29 cellular contexts compared by ENCODE assay signal in the genomic region with DNA sequence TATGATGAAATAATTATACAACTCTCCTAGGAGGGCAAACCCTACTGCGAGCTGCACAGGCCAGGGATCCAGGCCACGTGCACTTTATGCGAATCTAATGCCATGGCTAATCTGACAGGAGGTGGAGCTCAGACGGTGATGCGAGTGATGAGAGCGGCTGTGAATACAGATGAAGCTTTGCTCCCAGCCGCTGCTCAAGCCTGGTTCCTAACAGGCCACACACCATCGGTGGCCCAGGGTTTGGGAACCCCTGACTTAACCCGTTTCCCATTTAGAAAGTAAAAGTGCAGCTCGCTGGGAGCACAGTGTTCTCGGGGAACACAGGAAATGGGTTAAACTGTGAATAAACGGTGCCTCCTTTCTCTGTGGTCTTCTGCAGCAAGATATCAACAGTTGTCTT. TPM values are rescaled to one million over a fixed set of nuclear protein-coding genes. Genes with fewer than 3 reads are reported as not detected.
"Had no signal": no experiment of that assay in that cellular context is flagged by ENCODE, and none has a peak within 500 bp of the region (broad histone marks: within the 10 kb centered on the region; RNA-seq: fewer than 3 reads in every experiment).

No MANE protein-coding gene starts in this region.

- H3K27ac ChIP-seq: esophagus squamous epithelium, heart right ventricle, lower lobe of right lung, ovary, psoas muscle, skin epidermis, spleen, testis, tibial artery had no signal

- H3K4me1 ChIP-seq: esophagus squamous epithelium, heart right ventricle, lower lobe of right lung, psoas muscle, spleen, testis, tibial artery had no signal

- DNase-seq: cortex of kidney; effector memory CD8-positive, alpha-beta T cell; erythroblast; esophagus squamous epithelium; foreskin melanocyte; glutamatergic neuron; heart right ventricle; hypothalamus; immature natural killer cell; left ventricle myocardium superior; lower lobe of right lung; naive thymus-derived CD8-positive, alpha-beta T cell; nephron progenitor cell; occipital lobe; ovary; posterior cingulate gyrus; psoas muscle; spleen; stimulated activated CD4-positive, alpha-beta T cell treated with anti-CD3 and anti-CD28 coated beads, Interleukin-4, amount 100 ng/mL, for 4 hours; stimulated activated naive CD8-positive, alpha-beta T cell treated with anti-CD3 and anti-CD28 coated beads, Interleukin-15, Interleukin-2, amounts not matched to agents 100 U/mL and 50 U/mL, for 24 hours; substantia nigra; testis; tibial artery had no signal

- H3K4me1 Mint-ChIP-seq: immature natural killer cell; nephron progenitor cell; stimulated activated memory B cell treated with anti-CD40 and anti-IgM and Interleukin-4, amounts not matched to agents 10 μg/mL and 1 μg/mL and 100 μg/mL, for 72 hours had no signal

- H3K36me3 Mint-ChIP-seq: immature natural killer cell; naive thymus-derived CD8-positive, alpha-beta T cell; stimulated activated memory B cell treated with anti-CD40 and anti-IgM and Interleukin-4, amounts not matched to agents 10 μg/mL and 1 μg/mL and 100 μg/mL, for 72 hours; type B pancreatic cell had no signal

- H3K27ac Mint-ChIP-seq: effector memory CD8-positive, alpha-beta T cell; immature natural killer cell; naive thymus-derived CD8-positive, alpha-beta T cell; nephron progenitor cell; stimulated activated memory B cell treated with anti-CD40 and anti-IgM and Interleukin-4, amounts not matched to agents 10 μg/mL and 1 μg/mL and 100 μg/mL, for 72 hours; type B pancreatic cell had no signal

- H3K4me3 ChIP-seq: esophagus squamous epithelium, heart right ventricle, lower lobe of right lung, ovary, psoas muscle, skin epidermis, spleen, testis, tibial artery had no signal

- H3K9me3 ChIP-seq: esophagus squamous epithelium, heart right ventricle, lower lobe of right lung, ovary, psoas muscle, spleen, testis, tibial artery had no signal

- H3K4me3 Mint-ChIP-seq: effector memory CD8-positive, alpha-beta T cell; immature natural killer cell; naive thymus-derived CD8-positive, alpha-beta T cell; nephron progenitor cell; stimulated activated memory B cell treated with anti-CD40 and anti-IgM and Interleukin-4, amounts not matched to agents 10 μg/mL and 1 μg/mL and 100 μg/mL, for 72 hours; type B pancreatic cell had no signal

- H3K9me3 Mint-ChIP-seq: effector memory CD8-positive, alpha-beta T cell; immature natural killer cell; naive thymus-derived CD8-positive, alpha-beta T cell; nephron progenitor cell; stimulated activated memory B cell treated with anti-CD40 and anti-IgM and Interleukin-4, amounts not matched to agents 10 μg/mL and 1 μg/mL and 100 μg/mL, for 72 hours; type B pancreatic cell had no signal

- ATAC-seq: effector memory CD8-positive, alpha-beta T cell; heart right ventricle; left ventricle myocardium superior; lower lobe of right lung; naive thymus-derived CD8-positive, alpha-beta T cell; psoas muscle; right cardiac atrium; stimulated activated memory B cell treated with anti-CD40 and anti-IgM and Interleukin-4, amounts not matched to agents 10 μg/mL and 1 μg/mL and 100 μg/mL, for 72 hours; stimulated activated naive CD8-positive, alpha-beta T cell treated with anti-CD3 and anti-CD28 coated beads, Interleukin-15, Interleukin-2, amounts not matched to agents 100 U/mL and 50 U/mL, for 24 hours had no signal

- H3K36me3 ChIP-seq: esophagus squamous epithelium, heart right ventricle, lower lobe of right lung, ovary, spleen, tibial artery had no signal

- H3K27me3 ChIP-seq: ovary, testis had no signal

RNA-seq across cellular contexts. Expression of a gene that starts 40.8 kb away (rescaled TPM):
- total RNA-seq: dermis microvascular lymphatic vessel endothelial cell; lower lobe of right lung; myocyte; naive thymus-derived CD8-positive, alpha-beta T cell; psoas muscle; spleen had no signal
- polyA plus RNA-seq: naive thymus-derived CD8-positive, alpha-beta T cell; ovary had no signal
